ENCODE assay signal across 23 cellular contexts in the genomic region with DNA sequence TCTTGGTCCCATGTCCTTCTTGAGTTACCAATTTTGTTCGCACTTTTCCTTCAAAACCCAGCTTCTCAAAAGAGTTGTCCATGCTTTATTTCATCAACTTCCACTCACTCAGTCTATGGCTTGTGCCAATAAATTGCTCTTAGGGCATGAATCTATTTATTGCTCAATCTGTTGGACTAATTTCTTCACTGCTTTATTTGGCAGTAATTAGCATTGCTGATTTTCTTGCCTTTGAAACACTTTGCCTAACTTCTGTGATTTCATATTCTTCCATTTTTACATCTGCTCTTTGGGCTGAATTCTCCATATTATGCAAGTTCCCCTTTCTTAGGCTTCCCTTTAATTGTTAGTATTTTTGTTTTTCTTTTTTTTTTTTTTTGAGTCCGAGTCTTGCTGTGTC. TPM values are rescaled to one million over a fixed set of nuclear protein-coding genes. Genes with fewer than 3 reads are reported as not detected.
DNase-seq lines count a peak whose midpoint lies in the region; ATAC-seq and TF ChIP-seq lines count a peak whose summit lies in the region.
"Had no signal": no experiment of that assay in that cellular context is flagged by ENCODE, and none has a peak within 500 bp of the region (broad histone marks: within the 10 kb centered on the region; RNA-seq: fewer than 3 reads in every experiment).

No MANE protein-coding gene starts in this region.

- no peaks in the 10 kb centered on the region for H4K20me1 ChIP-seq in H9 (ENCODE audit: control insufficient read depth, insufficient read depth, insufficient read length)

- H3K4ac ChIP-seq in H9 (ENCODE audit: low read depth, low read length) = no peak overlapping the region

- H2BK5ac ChIP-seq in H9 (ENCODE audit: insufficient read length, low read length) = no peak overlapping the region

- H3K27me3 ChIP-seq in adipocyte (replicated peaks; ENCODE audit: control insufficient read depth, insufficient read depth, low read length) = no peaks in the 10 kb centered on the region
- no peaks in the 10 kb centered on the region for H3K27me3 ChIP-seq in right lobe of liver
- H3K27me3 ChIP-seq in H9 (ENCODE audit: insufficient read depth, low read length) = no peaks in the 10 kb centered on the region

- no peaks in the 10 kb centered on the region; a peak in 1 of 5 replicates for H3K9me3 Mint-ChIP-seq in H9
- H3K9me3 Mint-ChIP-seq: activated CD4-positive, alpha-beta memory T cell treated with anti-CD3 and anti-CD28 coated beads for 36 hours had no signal

- TF ChIP-seq CTCF in right lobe of liver (IDR thresholded peaks at IDR 0.05) (no peak), H9 (conservative IDR thresholded peaks at IDR 0.05) (no peak)

- no peaks in the 10 kb centered on the region; a peak in 1 of 4 replicates for H3K4me1 Mint-ChIP-seq in H9
- H3K4me1 Mint-ChIP-seq: activated B cell treated with CpG ODN at 0.5 μM for 24 hours, neural crest cell had no signal

- H2BK120ac ChIP-seq in H9 (ENCODE audit: low read depth, low read length, poor library complexity, severe bottlenecking) = no peak overlapping the region

- peaks cover 93% of the 10 kb centered on the region for H3K36me3 ChIP-seq in adipocyte (ENCODE audit: control insufficient read depth, insufficient read depth, low read length, severe bottlenecking)
- H3K36me3 ChIP-seq in right lobe of liver = peaks cover 5 to 48% (median 25%) of the 10 kb centered on the region in 4 donors

- H3K9ac ChIP-seq in adipocyte (ENCODE audit: low read length) (peak overlapping the region; percentile 7), H9 (ENCODE audit: extremely low read depth, insufficient read length, low read length) (no peak overlapping the region)
- H3K9ac ChIP-seq: KMS-11 had no signal

- H3K27ac Mint-ChIP-seq in H9 = no peak overlapping the region
- H3K27ac Mint-ChIP-seq: activated B cell treated with CpG ODN at 0.5 μM for 24 hours; activated CD4-positive, alpha-beta memory T cell treated with anti-CD3 and anti-CD28 coated beads for 36 hours; activated naive CD8-positive, alpha-beta T cell treated with anti-CD3 and anti-CD28 coated beads for 36 hours had no signal

- no peak overlapping the region for H3K4me2 ChIP-seq in H9 (ENCODE audit: insufficient read depth, insufficient read length, low read length)
- H3K4me2 ChIP-seq: KMS-11 had no signal

- in situ Hi-C loops in ACHN (cut with HindIII; ENCODE audit: low pct_ligation_motif_present, low pct_unique_long_range_greater_than_20kb, low sequenced_read_pairs) = no loop called here

- H3K14ac ChIP-seq in H9 (ENCODE audit: insufficient read depth, low read length) = no peak overlapping the region

- peaks cover 33 to 87% (median 73%) of the 10 kb centered on the region in 3 experiments; a peak in 6 of 7 replicates for H3K36me3 Mint-ChIP-seq in H9 (ENCODE audit: insufficient read depth in 1 of 3, low read depth in 3 of 3)

- H2AFZ ChIP-seq in H9 (ENCODE audit: low read length) = no peak overlapping the region

- no peak overlapping the region for H2BK20ac ChIP-seq in H9 (ENCODE audit: low read depth, low read length, poor library complexity, severe bottlenecking)

- no peak overlapping the region for H3K56ac ChIP-seq in H9 (ENCODE audit: insufficient read length, low read depth, low read length)

- no peaks in the 10 kb centered on the region for H3K79me2 ChIP-seq in H9 (ENCODE audit: insufficient read depth, low read length)

- no peak overlapping the region for H3K4me3 Mint-ChIP-seq in H9
- H3K4me3 Mint-ChIP-seq: activated B cell treated with CpG ODN at 0.5 μM for 24 hours; activated CD4-positive, alpha-beta memory T cell treated with anti-CD3 and anti-CD28 coated beads for 36 hours; activated naive CD8-positive, alpha-beta T cell treated with anti-CD3 and anti-CD28 coated beads for 36 hours; neural crest cell had no signal

- no peak overlapping the region for H3K23ac ChIP-seq in H9 (ENCODE audit: insufficient read length, low read depth, low read length)

- H3T11ph ChIP-seq in H9 (ENCODE audit: low read length) = no peak overlapping the region

- ATAC-seq in Right ventricle myocardium inferior (peak; percentile 80), right lobe of liver (peak; percentile 47 to 82 (median 72))

- H2BK15ac ChIP-seq in H9 (ENCODE audit: low read depth, low read length) = no peak overlapping the region

- no peaks in the 10 kb centered on the region for H3K23me2 ChIP-seq in H9 (ENCODE audit: insufficient read length, low read depth, low read length, poor library complexity, severe bottlenecking)

- H2AK5ac ChIP-seq in H9 (ENCODE audit: insufficient read length, low read length) = no peak overlapping the region

- H4K5ac ChIP-seq in H9 (ENCODE audit: insufficient read length, low read depth, low read length) = no peak overlapping the region

- H3K9me3 ChIP-seq in adipocyte (ENCODE audit: control insufficient read depth, low read length) (no peaks in the 10 kb centered on the region), right lobe of liver (no peaks in the 10 kb centered on the region), H9 (ENCODE audit: control insufficient read depth, low read depth, low read length) (no peaks in the 10 kb centered on the region)

- H3K4me1 ChIP-seq in adipocyte (ENCODE audit: control insufficient read depth, insufficient read depth, low read length) = peaks cover 22% of the 10 kb centered on the region
- H3K4me1 ChIP-seq in right lobe of liver = peaks cover 0 to 16% (median 7%) of the 10 kb centered on the region in 4 donors
- no peaks in the 10 kb centered on the region for H3K4me1 ChIP-seq in H9 (ENCODE audit: insufficient read depth, low read length)

- H4K91ac ChIP-seq in H9 (ENCODE audit: insufficient read length, low read depth, low read length) = no peak overlapping the region

- 47% methylated on average over 2 of the region's 2 CpGs for WGBS in right lobe of liver (ENCODE audit: insufficient coverage, low coverage, low lambda C conversion rate, missing lambda C conversion rate)
- no CpG with 5 or more reads among the region's 2 CpGs for WGBS in H9 (ENCODE audit: extremely low coverage, insufficient read length, low lambda C conversion rate)

- intact Hi-C loops in Right ventricle myocardium inferior (cut with DNase I) (no loop called here), cardiac septum (cut with DNase I) (no loop called here), right lobe of liver (cut with DNase I) (no loop called here)

- no peak overlapping the region for H3K27ac ChIP-seq in right lobe of liver
- H3K27ac ChIP-seq in H9 (ENCODE audit: insufficient read length, low read depth, low read length) = no peak overlapping the region
- H3K27ac ChIP-seq in substantia nigra (ENCODE audit: low read depth, low read length, poor library complexity, severe bottlenecking) = no peak overlapping the region
- H3K27ac ChIP-seq: KMS-11 had no signal

- DNase-seq in Right ventricle myocardium inferior (ENCODE audit: missing footprints) = no peak
- DNase-seq in cardiac septum (ENCODE audit: low spot score) = no peak
- DNase-seq in adipocyte (ENCODE audit: low read depth) = no peak
- no peak for DNase-seq in right lobe of liver
- DNase-seq in ACHN = no peak
- no peak for DNase-seq in H9
- DNase-seq in activated CD4-positive, alpha-beta T cell treated with anti-CD3 and anti-CD28 coated beads for 4 hours = no peak
- no peak for DNase-seq in substantia nigra (lab: John Stamatoyannopoulos, UW)
- DNase-seq: activated B cell treated with CpG ODN at 0.5 μM for 24 hours; activated CD4-positive, alpha-beta memory T cell treated with anti-CD3 and anti-CD28 coated beads for 36 hours; activated CD8-positive, alpha-beta memory T cell treated with anti-CD3 and anti-CD28 coated beads, Interleukin-2, amount 50 U/mL, for 48 hours; activated naive CD8-positive, alpha-beta T cell treated with anti-CD3 and anti-CD28 coated beads for 36 hours; COR-L47; DMS79; GF-D8; GOT3; NCI-H1048; NCI-H2029; NCI-H2227 treated with DMSO at 0.1 percent for 48 hours; NCI-H69; posterior cingulate gyrus had no signal

- no peak overlapping the region for H3K18ac ChIP-seq in H9 (ENCODE audit: insufficient read length, low read depth, low read length)

- no peaks in the 10 kb centered on the region for H3K27me3 Mint-ChIP-seq in H9 (ENCODE audit: low read depth)
- H3K27me3 Mint-ChIP-seq: activated B cell treated with CpG ODN at 0.5 μM for 24 hours; activated CD4-positive, alpha-beta memory T cell treated with anti-CD3 and anti-CD28 coated beads for 36 hours; activated naive CD8-positive, alpha-beta T cell treated with anti-CD3 and anti-CD28 coated beads for 36 hours had no signal

- H3K4me3 ChIP-seq in adipocyte (ENCODE audit: low read length) = no peak overlapping the region
- H3K4me3 ChIP-seq in right lobe of liver = no peak overlapping the region

- no peak for TF ChIP-seq POLR2A in right lobe of liver (IDR thresholded peaks at IDR 0.05)

- no peak overlapping the region for H4K8ac ChIP-seq in H9 (replicated peaks; ENCODE audit: insufficient read length, low read depth, low read length)

- H2BK12ac ChIP-seq in H9 (ENCODE audit: insufficient read length, low read depth, low read length) = no peak overlapping the region

- no peaks in the 10 kb centered on the region for H3K79me1 ChIP-seq in H9 (ENCODE audit: insufficient read depth, low read depth, low read length, poor library complexity, severe bottlenecking)

RNA-seq across cellular contexts. Expression of gene DLD, which starts 16.8 kb away (rescaled TPM):
- total RNA-seq in Right ventricle myocardium inferior (288 TPM), cardiac septum (299 TPM), right lobe of liver (10 to 100 TPM; 51.5 to 69.4 (median 61.0) TPM), H9 (2021) (91.0 and 93.7 TPM in 2 replicates)
